In the genomic region with DNA sequence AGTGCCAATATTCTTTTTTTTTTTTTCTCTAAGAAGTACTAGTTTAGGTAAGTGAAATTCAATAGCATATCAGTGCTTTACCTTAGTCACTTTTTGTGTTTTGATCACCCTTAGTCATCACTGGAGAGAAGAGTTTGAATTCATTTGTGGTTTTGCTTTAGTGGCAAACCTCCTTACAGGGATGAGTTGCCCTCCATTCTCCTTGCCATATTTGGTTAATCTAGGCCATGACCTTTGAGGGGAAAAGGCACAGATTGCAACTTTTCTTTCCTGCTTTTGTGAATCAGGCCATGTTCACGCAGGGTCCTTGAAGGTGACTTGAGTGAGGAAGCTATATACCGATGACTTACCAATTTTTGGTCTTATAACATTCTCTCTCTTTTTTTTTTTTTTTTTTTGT, we compare ENCODE assay signal across 11 cellular contexts. TPM values are rescaled to one million over a fixed set of nuclear protein-coding genes. Genes with fewer than 3 reads are reported as not detected.
A peak's percentile ranks its signal among the peaks of the same experiment; 100 is the strongest.
DNase-seq lines count a peak whose midpoint lies in the region; ATAC-seq, FAIRE-seq and TF ChIP-seq lines count a peak whose summit lies in the region.
"Had no signal": no experiment of that assay in that cellular context is flagged by ENCODE, and none has a peak within 500 bp of the region (broad histone marks: within the 10 kb centered on the region; RNA-seq: fewer than 3 reads in every experiment).

No MANE protein-coding gene starts in this region.

- TF ChIP-seq CTCF in left lung (IDR thresholded peaks at IDR 0.05) (no peak), stomach (IDR thresholded peaks at IDR 0.05) (no peak)

- H3K27ac Mint-ChIP-seq in T-helper 2 cell treated with Interferon-gamma antibody and Interleukin-4, amounts not matched to agents 5 μg/mL and 100 μg/mL, for 36 hours = peak overlapping the region; percentile 74
- H3K27ac Mint-ChIP-seq: endodermal cell, neural progenitor cell had no signal

- WGBS in stomach, 5 donors = 82 to 97% (median 93%) methylated on average over 2 of the region's 2 CpGs

- FAIRE-seq in H54 (lab: Jason Lieb, UNC) = peak; percentile 98

- H3K36me3 ChIP-seq in left lung (peaks cover 0 to 24% of the 10 kb centered on the region in 2 donors), stomach (peaks cover 7 to 62% (median 58%) of the 10 kb centered on the region in 4 donors)
- H3K36me3 ChIP-seq: neural progenitor cell had no signal

- intact Hi-C loops in left lung (cut with DNase I) = no loop called here
- intact Hi-C loops in stomach (cut with DNase I; ENCODE audit: low total_unique reads) = no loop called here

- H3K9me3 ChIP-seq in left lung = no peaks in the 10 kb centered on the region
- H3K9me3 ChIP-seq in stomach = no peaks in the 10 kb centered on the region
- H3K9me3 ChIP-seq: tibial nerve had no signal

- H3K4me3 ChIP-seq in left lung (no peak overlapping the region), stomach (no peak overlapping the region)
- H3K4me3 ChIP-seq: neural progenitor cell, tibial nerve had no signal

- peaks cover 38% of the 10 kb centered on the region for H3K36me3 Mint-ChIP-seq in T-helper 2 cell treated with Interferon-gamma antibody and Interleukin-4, amounts not matched to agents 5 μg/mL and 100 μg/mL, for 36 hours (ENCODE audit: low read depth)

- no peak for TF ChIP-seq POLR2A in H54 (IDR thresholded peaks at IDR 0.05; ENCODE audit: low read depth, low read length)
- no peak for TF ChIP-seq POLR2A in stomach (IDR thresholded peaks at IDR 0.05)

- H3K27ac ChIP-seq in left lung (no peak overlapping the region), stomach (no peak overlapping the region)
- H3K27ac ChIP-seq: neural progenitor cell, tibial nerve had no signal

- H3K4me1 Mint-ChIP-seq in T-helper 2 cell treated with Interferon-gamma antibody and Interleukin-4, amounts not matched to agents 5 μg/mL and 100 μg/mL, for 36 hours (ENCODE audit: low read depth) = peaks cover 24% of the 10 kb centered on the region
- H3K4me1 Mint-ChIP-seq: endodermal cell had no signal

- H3K27me3 ChIP-seq in left lung (no peaks in the 10 kb centered on the region), stomach (no peaks in the 10 kb centered on the region)
- H3K27me3 ChIP-seq: neural progenitor cell, tibial nerve had no signal

- no peaks in the 10 kb centered on the region for H3K27me3 Mint-ChIP-seq in T-helper 2 cell treated with Interferon-gamma antibody and Interleukin-4, amounts not matched to agents 5 μg/mL and 100 μg/mL, for 36 hours (ENCODE audit: low read depth)

- ATAC-seq in left lung = no peak

- no peaks in the 10 kb centered on the region for H3K4me1 ChIP-seq in left lung
- no peaks in the 10 kb centered on the region for H3K4me1 ChIP-seq in stomach
- H3K4me1 ChIP-seq: tibial nerve had no signal

- H3K4me3 Mint-ChIP-seq in T-helper 2 cell treated with Interferon-gamma antibody and Interleukin-4, amounts not matched to agents 5 μg/mL and 100 μg/mL, for 36 hours = peak overlapping the region; percentile 52
- H3K4me3 Mint-ChIP-seq: endodermal cell, neural progenitor cell had no signal

- DNase-seq in EL = peak; percentile 71
- peak; percentile 37 for DNase-seq in H54 (ENCODE audit: insufficient read length, low spot score)
- DNase-seq in T-helper 2 cell treated with Interferon-gamma antibody and Interleukin-4, amounts not matched to agents 5 μg/mL and 100 μg/mL, for 36 hours (ENCODE audit: low spot score) = peak; percentile 73
- DNase-seq in fibroblast of peridontal ligament (ENCODE audit: extremely low read depth) = peak; percentile 44
- DNase-seq in left lung = no peak
- DNase-seq in OCI-M2 (lab: John Stamatoyannopoulos, UW; ENCODE audit: unreplicated experiment) = no peak
- DNase-seq in KG1 (lab: John Stamatoyannopoulos, UW) = no peak
- no peak for DNase-seq in stomach
- DNase-seq: endodermal cell had no signal

- no peaks in the 10 kb centered on the region for H3K9me3 Mint-ChIP-seq in T-helper 2 cell treated with Interferon-gamma antibody and Interleukin-4, amounts not matched to agents 5 μg/mL and 100 μg/mL, for 36 hours
- H3K9me3 Mint-ChIP-seq: endodermal cell had no signal

- TF ChIP-seq EP300 in stomach (IDR thresholded peaks at IDR 0.05) = no peak

RNA-seq across cellular contexts. Expression of a gene that starts 34.4 kb away (rescaled TPM):
- total RNA-seq in left lung (10 to 100 TPM; 30.3 to 35.7 TPM), stomach (10 to 100 TPM in 3 of 5 donors, 1 to 10 TPM in 2; 1.7 to 36.2 (median 11.6) TPM)
- polyA plus RNA-seq in stomach = 1 to 10 TPM; 1.9 to 3.8 (median 3.5) TPM

RNA-seq across cellular contexts. Expression of a gene that starts 36.3 kb away (rescaled TPM):
- total RNA-seq in left lung = 10 to 100 TPM; 12.9 to 25.9 TPM
- 10 to 100 TPM in 1 of 5 donors, 1 to 10 TPM in 3, under 1 TPM in 1; 0.87 to 31.4 (median 4.9) TPM for total RNA-seq in stomach
- 1 to 10 TPM; 4.4 to 6.4 (median 4.4) TPM for polyA plus RNA-seq in stomach

Comparison
In these comparisons a context has a peak if more than half of its experiments do, and no peak if none do; other contexts are left out.
1. DNase-seq: peak in EL (single experiment), H54 (single experiment), T-helper 2 cell treated with Interferon-gamma antibody and Interleukin-4, amounts not matched to agents 5 μg/mL and 100 μg/mL, for 36 hours (single experiment) and fibroblast of peridontal ligament (single experiment); none in left lung (0 of 2), OCI-M2 (single experiment), KG1 (single experiment) and stomach (single experiment).